Comparison of ENCODE assay signal across 23 cellular contexts in the genomic region with DNA sequence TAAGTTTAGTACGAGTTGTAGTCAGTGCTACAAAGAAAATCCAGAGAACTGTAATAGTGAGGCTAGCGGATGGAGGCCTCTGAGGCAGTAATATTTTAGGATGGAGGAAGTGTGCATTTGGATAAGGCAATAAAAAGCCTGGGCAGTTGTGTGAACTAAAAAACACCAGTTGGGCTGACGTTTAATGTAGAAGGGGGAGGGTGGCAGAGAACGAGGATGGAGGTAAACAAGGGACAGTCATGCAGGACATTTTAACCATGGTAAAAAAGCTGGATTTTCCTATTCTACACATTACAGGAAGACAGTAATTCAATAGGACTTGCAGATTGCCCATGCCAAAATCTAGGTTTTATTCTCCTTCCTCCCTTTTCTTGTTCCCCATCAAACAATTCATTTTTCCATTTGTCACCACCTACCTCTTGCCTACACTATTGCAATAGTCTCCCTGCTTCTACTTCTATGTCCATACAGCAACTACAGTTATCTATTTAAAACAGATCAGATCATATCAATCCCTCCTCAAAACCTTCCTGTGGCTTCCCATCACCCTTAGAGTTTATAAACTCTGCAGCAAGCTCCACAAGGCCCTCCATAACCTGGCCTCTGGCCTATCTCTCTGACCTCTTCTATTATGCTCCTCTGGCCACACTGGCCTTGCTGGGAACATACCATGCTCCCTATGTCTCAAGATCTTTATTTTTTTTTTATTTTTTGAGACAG.
"Had no signal": no experiment of that assay in that cellular context is flagged by ENCODE, and none has a peak within 500 bp of the region (broad histone marks: within the 10 kb centered on the region; RNA-seq: fewer than 3 reads in every experiment).

No MANE protein-coding gene starts in this region.

- H3K27ac ChIP-seq: colonic mucosa, epithelial cell of prostate, hepatocyte, right atrium auricular region, suprapubic skin, tibial artery had no signal

- H3K36me3 ChIP-seq: colonic mucosa, right atrium auricular region, suprapubic skin had no signal

- ATAC-seq: activated CD8-positive, alpha-beta memory T cell treated with anti-CD3 and anti-CD28 coated beads, Interleukin-2, amount 10 ng/mL, durations not matched to agents 7 days and 5 days; activated CD8-positive, alpha-beta T cell treated with anti-CD3 and anti-CD28 coated beads for 36 hours; activated naive CD4-positive, alpha-beta T cell treated with anti-CD3 and anti-CD28 coated beads, Interleukin-2, amount 50 U/mL, for 72 hours; left colon; naive thymus-derived CD8-positive, alpha-beta T cell; stimulated activated naive B cell treated with anti-CD40 and anti-IgM and Interleukin-4, amounts not matched to agents 10 μg/mL and 1 μg/mL and 100 μg/mL, for 72 hours had no signal

- H3K27me3 ChIP-seq: colonic mucosa, hepatocyte, right atrium auricular region, suprapubic skin, tibial artery had no signal

- H3K9me3 ChIP-seq: colonic mucosa had no signal

- DNase-seq: activated B cell treated with CpG ODN at 0.5 μM for 24 hours; activated CD4-positive, alpha-beta T cell treated with anti-CD3 and anti-CD28 coated beads, Interleukin-2, amount 50 U/mL, for 1 hour; activated CD8-positive, alpha-beta memory T cell treated with anti-CD3 and anti-CD28 coated beads, Interleukin-2, amount 10 ng/mL, durations not matched to agents 7 days and 5 days; activated CD8-positive, alpha-beta T cell treated with anti-CD3 and anti-CD28 coated beads for 36 hours; activated naive CD4-positive, alpha-beta T cell; activated T-cell treated with anti-CD3 and anti-CD28 coated beads, Interleukin-2, amount 50 U/mL, for 48 hours; anterior cingulate cortex; colonic mucosa; effector CD8-positive, alpha-beta T cell; glutamatergic neuron; left colon; naive thymus-derived CD8-positive, alpha-beta T cell; nucleus accumbens; stimulated activated CD4-positive, alpha-beta T cell treated with anti-CD3 and anti-CD28 coated beads, Interleukin-15, amount 100 ng/mL, for 24 hours; stimulated activated CD4-positive, alpha-beta T cell treated with anti-CD3 and anti-CD28 coated beads, Interleukin-2, amount 100 ng/mL, for 24 hours; stimulated activated naive B cell treated with anti-CD40 and anti-IgM and Interleukin-4, amounts not matched to agents 10 μg/mL and 1 μg/mL and 100 μg/mL, for 72 hours; T-helper 1 cell; tibial artery had no signal

- H3K4me3 ChIP-seq: colonic mucosa, hepatocyte, right atrium auricular region, suprapubic skin, tibial artery had no signal

- H3K4me1 ChIP-seq: colonic mucosa, right atrium auricular region, suprapubic skin, tibial artery had no signal
